ENCODE assay signal across 21 cellular contexts in genomic region chrX:96407981-96408380, GRCh38.
DNase-seq lines count a peak whose midpoint lies in the region; ATAC-seq and TF ChIP-seq lines count a peak whose summit lies in the region.
"Had no signal": no experiment of that assay in that cellular context is flagged by ENCODE, and none has a peak within 500 bp of the region (broad histone marks: within the 10 kb centered on the region; RNA-seq: fewer than 3 reads in every experiment).

No MANE protein-coding gene starts in this region.

- WGBS in esophagus squamous epithelium, 2 donors = 38 to 44% methylated on average over 2 of the region's 2 CpGs

- H4K20me1 ChIP-seq in PC-3 (ENCODE audit: low read length) = no peaks in the 10 kb centered on the region

- H3K4me2 ChIP-seq in PC-3 (ENCODE audit: low read length) = peak overlapping the region; percentile 90
- no peak overlapping the region for H3K4me2 ChIP-seq in parathyroid adenoma (ENCODE audit: low read length)

- H3F3A ChIP-seq in PC-3 (ENCODE audit: low read length, unreplicated experiment) = peaks cover 3% of the 10 kb centered on the region

- TF ChIP-seq CTCF in PC-3 (conservative IDR thresholded peaks at IDR 0.05; ENCODE audit: low read depth, low read length) = no peak
- no peak for TF ChIP-seq CTCF in esophagus squamous epithelium (IDR thresholded peaks at IDR 0.05)
- TF ChIP-seq CTCF in parathyroid adenoma (IDR thresholded peaks at IDR 0.05) = no peak
- no peak for TF ChIP-seq CTCF in vagina (IDR thresholded peaks at IDR 0.05)

- H3K9me3 ChIP-seq in PC-3 (ENCODE audit: low read length) = no peaks in the 10 kb centered on the region
- H3K9me3 ChIP-seq in esophagus squamous epithelium = no peaks in the 10 kb centered on the region
- no peaks in the 10 kb centered on the region for H3K9me3 ChIP-seq in parathyroid adenoma (ENCODE audit: control insufficient read depth, low read length)
- no peaks in the 10 kb centered on the region for H3K9me3 ChIP-seq in vagina
- H3K9me3 ChIP-seq: neutrophil, thoracic aorta had no signal

- CTCF ChIA-PET in PC-3 (lab: Charles Lee) = no interaction called here

- H2AFZ ChIP-seq in PC-3 (ENCODE audit: low read length) (no peak overlapping the region), parathyroid adenoma (peak overlapping the region; percentile 34)

- DNase-seq in PC-3 (peak; percentile 33), esophagus squamous epithelium (lab: John Stamatoyannopoulos, UW) (no peak), vagina (ENCODE audit: extremely low spot score in 2 of 2) (no peak), NCI-H526 (lab: John Stamatoyannopoulos, UW) (no peak), DMS79 (lab: John Stamatoyannopoulos, UW) (no peak), UCSD-AML1 (lab: John Stamatoyannopoulos, UW; ENCODE audit: unreplicated experiment) (no peak)
- DNase-seq: activated CD4-positive, alpha-beta T cell treated with anti-CD3 and anti-CD28 coated beads for 1 hour; activated CD8-positive, alpha-beta T cell treated with anti-CD3 and anti-CD28 coated beads for 36 hours; AML-193; aorta; CD8-positive, alpha-beta T cell; left colon; NCI-H1105; NCI-H2029; NCI-H69; RPMI8226; stimulated activated naive CD4-positive, alpha-beta T cell treated with Interleukin-2 at 50 U/mL for 16 hours had no signal

- POLR2A ChIA-PET in PC-3 (lab: Charles Lee; ENCODE audit: unreplicated experiment) = no interaction called here

- H3K4me3 ChIP-seq in PC-3 (ENCODE audit: low read length) = peak overlapping the region; percentile 28; the same call in 1 of the 2 replicates
- no peak overlapping the region for H3K4me3 ChIP-seq in esophagus squamous epithelium
- H3K4me3 ChIP-seq in parathyroid adenoma (ENCODE audit: low read depth, low read length) = no peak overlapping the region
- H3K4me3 ChIP-seq in vagina = no peak overlapping the region
- H3K4me3 ChIP-seq: thoracic aorta had no signal

- peak; percentile 52 for ATAC-seq in PC-3
- ATAC-seq: activated CD8-positive, alpha-beta T cell treated with anti-CD3 and anti-CD28 coated beads for 36 hours; activated naive CD4-positive, alpha-beta T cell treated with anti-CD3 and anti-CD28 coated beads, Interleukin-2, amount 50 U/mL, for 72 hours; CD8-positive, alpha-beta T cell had no signal

- no peaks in the 10 kb centered on the region for H3K9me2 ChIP-seq in PC-3 (replicated peaks; ENCODE audit: low read length)

- H3K27me3 ChIP-seq in PC-3 (ENCODE audit: low read length) (no peaks in the 10 kb centered on the region), esophagus squamous epithelium (peaks cover 0 to 4% (median 0%) of the 10 kb centered on the region in 4 donors), parathyroid adenoma (ENCODE audit: control insufficient read depth, insufficient read depth, low read length) (no peaks in the 10 kb centered on the region), vagina (no peaks in the 10 kb centered on the region)
- H3K27me3 ChIP-seq: neutrophil had no signal

- H3K36me3 ChIP-seq in PC-3 (ENCODE audit: low read depth, low read length) (no peaks in the 10 kb centered on the region), esophagus squamous epithelium (no peaks in the 10 kb centered on the region), parathyroid adenoma (ENCODE audit: control insufficient read depth, insufficient read depth, low read length) (no peaks in the 10 kb centered on the region), vagina (no peaks in the 10 kb centered on the region)
- H3K36me3 ChIP-seq: neutrophil, thoracic aorta had no signal

- peak overlapping the region; percentile 98 for H3K27ac ChIP-seq in PC-3 (ENCODE audit: low read length)
- peak overlapping the region in 3 of 4 donors; percentile 13 to 72 (median 42) for H3K27ac ChIP-seq in esophagus squamous epithelium
- peak overlapping the region; percentile 52 for H3K27ac ChIP-seq in parathyroid adenoma
- peak overlapping the region; percentile 14 for H3K27ac ChIP-seq in vagina
- H3K27ac ChIP-seq: neutrophil had no signal

- H3K79me2 ChIP-seq in PC-3 (ENCODE audit: low read length) (no peaks in the 10 kb centered on the region), parathyroid adenoma (no peaks in the 10 kb centered on the region)

- intact Hi-C loops in PC-3 (cut with micrococcal nuclease) = loop anchor here (1.0 to 10.0 kb wide), 4 partner anchors 66 to 307 kb away; partner anchors contain the start of gene DIAPH2
- intact Hi-C loops in esophagus squamous epithelium (cut with DNase I) = no loop called here
- intact Hi-C loops in vagina (cut with DNase I) = no loop called here

- peak overlapping the region; percentile 26; the same call in 1 of the 2 replicates for H3K9ac ChIP-seq in PC-3 (ENCODE audit: low read length)
- H3K9ac ChIP-seq in parathyroid adenoma = no peak overlapping the region

- no TSS peak for BruUV-seq in PC-3 (replicated peaks; lab: Mats Ljungman, UMichigan)

- peaks cover 48% of the 10 kb centered on the region for H3K4me1 ChIP-seq in PC-3 (ENCODE audit: insufficient read depth, low read length)
- peaks cover 0 to 28% (median 0%) of the 10 kb centered on the region in 3 donors for H3K4me1 ChIP-seq in esophagus squamous epithelium
- no peaks in the 10 kb centered on the region for H3K4me1 ChIP-seq in parathyroid adenoma
- H3K4me1 ChIP-seq in vagina = no peaks in the 10 kb centered on the region

- TF ChIP-seq POLR2A in esophagus squamous epithelium (IDR thresholded peaks at IDR 0.05) = no peak
- TF ChIP-seq POLR2A in vagina (IDR thresholded peaks at IDR 0.05) = no peak

Comparison
In these comparisons a context has a peak if more than half of its experiments do, and no peak if none do; other contexts are left out.
1. H3K27ac ChIP-seq: peak in every context shown above with its lines; median percentile 98 in PC-3; 52 in parathyroid adenoma; 42 in esophagus squamous epithelium; 14 in vagina.